Comparison of ENCODE assay signal across 16 cellular contexts in the genomic region with DNA sequence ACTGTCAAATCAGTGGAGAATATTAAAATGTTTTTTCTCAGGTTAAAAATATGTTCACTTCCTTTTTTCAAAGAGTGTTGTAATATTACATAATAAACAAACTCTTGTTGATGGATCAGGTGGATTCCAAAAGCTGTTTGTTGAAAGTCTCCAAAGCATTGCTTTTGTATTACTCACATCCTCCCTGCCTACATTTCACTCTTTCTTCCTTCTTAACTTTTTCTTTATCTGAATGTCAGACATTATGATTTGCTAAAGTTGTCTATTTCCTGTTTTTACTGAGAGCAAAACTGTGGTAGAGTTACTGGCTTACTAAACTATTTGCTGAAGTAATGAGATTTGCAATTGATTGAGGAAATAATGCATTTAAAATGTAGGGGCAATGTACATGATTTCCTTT.
DNase-seq lines count a peak whose midpoint lies in the region; ATAC-seq and TF ChIP-seq lines count a peak whose summit lies in the region.
"Had no signal": no experiment of that assay in that cellular context is flagged by ENCODE, and none has a peak within 500 bp of the region (broad histone marks: within the 10 kb centered on the region; RNA-seq: fewer than 3 reads in every experiment).

No MANE protein-coding gene starts in this region.

- peak; percentile 58 for ATAC-seq in lung (ENCODE audit: insufficient read depth, low FRiP score)
- ATAC-seq in activated T-cell treated with anti-CD3 and anti-CD28 coated beads, Interleukin-2, amount 50 U/mL, for 72 hours (replicated peaks in 1 of 2) = no peak
- no peak for ATAC-seq in HG03354 (IDR thresholded peaks at IDR 0.05; ENCODE audit: poor library complexity, severe bottlenecking, unreplicated experiment)
- no peak for ATAC-seq in HG03521 (IDR thresholded peaks at IDR 0.05; ENCODE audit: unreplicated experiment)
- ATAC-seq: mucosa of descending colon, Right ventricle myocardium inferior had no signal

- H3K27ac ChIP-seq in lung (ENCODE audit: low read depth in 1 of 2, low read length in 1 of 2) = no peak overlapping the region
- H3K27ac ChIP-seq: ascending aorta had no signal

- no peak overlapping the region for H3K4me3 Mint-ChIP-seq in activated T-cell treated with anti-CD3 and anti-CD28 coated beads, Interleukin-2, amount 50 U/mL, for 72 hours
- H3K4me3 Mint-ChIP-seq in activated naive CD8-positive, alpha-beta T cell treated with anti-CD3 and anti-CD28 coated beads for 36 hours = no peak overlapping the region

- H3K9me3 ChIP-seq in lung (ENCODE audit: control insufficient read depth in 2 of 2, insufficient read depth in 1 of 2, low read length in 1 of 2) = no peaks in the 10 kb centered on the region
- H3K9me3 ChIP-seq: ascending aorta, mucosa of descending colon had no signal

- H3K9me3 Mint-ChIP-seq in activated T-cell treated with anti-CD3 and anti-CD28 coated beads, Interleukin-2, amount 50 U/mL, for 72 hours = peaks cover 2 to 5% of the 10 kb centered on the region in 2 donors
- H3K9me3 Mint-ChIP-seq in activated naive CD8-positive, alpha-beta T cell treated with anti-CD3 and anti-CD28 coated beads for 36 hours = no peaks in the 10 kb centered on the region

- no peaks in the 10 kb centered on the region for H3K36me3 Mint-ChIP-seq in activated T-cell treated with anti-CD3 and anti-CD28 coated beads, Interleukin-2, amount 50 U/mL, for 72 hours (ENCODE audit: insufficient read depth in 2 of 2)
- no peaks in the 10 kb centered on the region for H3K36me3 Mint-ChIP-seq in activated naive CD8-positive, alpha-beta T cell treated with anti-CD3 and anti-CD28 coated beads for 36 hours

- H3K4me1 ChIP-seq in lung (ENCODE audit: control insufficient read depth in 2 of 2, insufficient read depth in 2 of 2, low read length in 2 of 2) = no peaks in the 10 kb centered on the region
- H3K4me1 ChIP-seq: ascending aorta had no signal

- no peaks in the 10 kb centered on the region for H3K27me3 Mint-ChIP-seq in activated T-cell treated with anti-CD3 and anti-CD28 coated beads, Interleukin-2, amount 50 U/mL, for 72 hours (ENCODE audit: low read depth)
- no peaks in the 10 kb centered on the region for H3K27me3 Mint-ChIP-seq in activated naive CD8-positive, alpha-beta T cell treated with anti-CD3 and anti-CD28 coated beads for 36 hours

- H3K27me3 ChIP-seq in lung (ENCODE audit: control insufficient read depth, insufficient read depth) = no peaks in the 10 kb centered on the region
- H3K27me3 ChIP-seq: ascending aorta had no signal

- H3K4me3 ChIP-seq in lung = no peak overlapping the region
- H3K4me3 ChIP-seq: ascending aorta, mucosa of descending colon had no signal

- H3K36me3 ChIP-seq in lung (ENCODE audit: control insufficient read depth in 2 of 2, insufficient read depth in 2 of 2, low read length in 2 of 2) = no peaks in the 10 kb centered on the region
- H3K36me3 ChIP-seq: ascending aorta had no signal

- TF ChIP-seq CTCF in lung (IDR thresholded peaks at IDR 0.05; ENCODE audit: control extremely low read depth, extremely low read depth) = no peak

- H3K27ac Mint-ChIP-seq in activated T-cell treated with anti-CD3 and anti-CD28 coated beads, Interleukin-2, amount 50 U/mL, for 72 hours = no peak overlapping the region
- H3K27ac Mint-ChIP-seq in activated naive CD8-positive, alpha-beta T cell treated with anti-CD3 and anti-CD28 coated beads for 36 hours = no peak overlapping the region

- peak; percentile 2 for DNase-seq in CD1c-positive myeloid dendritic cell (ENCODE audit: extremely low spot score)
- peak; percentile 67 for DNase-seq in NCI-H226
- peak; percentile 14 to 76 for DNase-seq in dermis microvascular lymphatic vessel endothelial cell (ENCODE audit: low read depth in 2 of 2)
- no peak for DNase-seq in lung (ENCODE audit: low spot score)
- no peak for DNase-seq in activated T-cell treated with anti-CD3 and anti-CD28 coated beads, Interleukin-2, amount 50 U/mL, for 72 hours
- no peak for DNase-seq in activated naive CD8-positive, alpha-beta T cell treated with anti-CD3 and anti-CD28 coated beads for 36 hours
- DNase-seq: cortex of kidney, kidney, mucosa of descending colon, NCI-H1092 treated with DMSO at 0.1 percent for 48 hours, NCI-H2171 treated with DMSO at 0.1 percent for 48 hours, T-helper 9 cell had no signal

- H3K4me1 Mint-ChIP-seq in activated T-cell treated with anti-CD3 and anti-CD28 coated beads, Interleukin-2, amount 50 U/mL, for 72 hours (ENCODE audit: low read depth) = no peaks in the 10 kb centered on the region
- no peaks in the 10 kb centered on the region for H3K4me1 Mint-ChIP-seq in activated naive CD8-positive, alpha-beta T cell treated with anti-CD3 and anti-CD28 coated beads for 36 hours

Comparison
In these comparisons a context has a peak if more than half of its experiments do, and no peak if none do; other contexts are left out.
1. DNase-seq: peak in CD1c-positive myeloid dendritic cell (single experiment), NCI-H226 (single experiment) and dermis microvascular lymphatic vessel endothelial cell (2 of 2); none in lung (single experiment), activated T-cell treated with anti-CD3 and anti-CD28 coated beads, Interleukin-2, amount 50 U/mL, for 72 hours (0 of 2) and activated naive CD8-positive, alpha-beta T cell treated with anti-CD3 and anti-CD28 coated beads for 36 hours (single experiment).